In the genomic region with DNA sequence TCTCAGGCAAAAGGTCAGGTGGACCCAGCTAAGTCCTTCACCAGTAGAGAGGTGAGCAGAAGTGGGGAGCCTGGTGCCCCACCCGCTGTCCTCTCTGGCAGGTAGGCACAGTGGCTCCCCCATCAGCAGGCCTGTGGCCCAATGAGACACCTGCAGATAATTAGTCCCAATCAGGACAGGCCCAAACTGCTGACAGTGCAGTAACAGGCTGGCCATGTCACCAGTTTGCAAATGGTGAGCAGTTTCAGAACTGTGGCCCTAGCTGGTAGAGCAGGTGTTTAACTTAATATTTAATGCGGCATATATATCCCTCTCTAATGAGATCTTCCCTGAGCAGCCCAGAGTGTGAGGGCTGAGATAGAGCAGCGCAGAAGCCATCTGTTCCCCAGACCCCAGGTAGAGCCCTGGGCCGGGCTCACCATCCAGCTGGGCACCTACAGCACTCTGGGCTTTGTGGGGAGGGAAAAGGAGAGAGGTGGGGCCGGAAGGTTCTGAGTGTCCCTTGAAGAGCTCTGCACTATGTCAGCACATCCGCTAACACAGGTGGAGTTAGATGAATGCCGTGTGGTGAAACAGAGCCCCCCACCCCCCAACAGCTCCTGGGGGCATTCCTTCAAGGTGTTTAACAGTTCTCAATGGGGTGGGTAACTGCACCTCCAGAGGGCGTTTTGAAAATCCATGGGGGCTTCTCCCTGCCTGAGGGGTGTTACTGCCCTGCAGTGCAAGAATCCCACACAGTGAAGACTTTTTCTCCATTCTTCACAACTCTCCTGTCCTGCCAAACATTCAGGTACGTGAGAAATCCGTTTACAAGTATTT, we compare ENCODE assay signal across 18 cellular contexts.
DNase-seq lines count a peak whose midpoint lies in the region; ATAC-seq and TF ChIP-seq lines count a peak whose summit lies in the region.
"Had no signal": no experiment of that assay in that cellular context is flagged by ENCODE, and none has a peak within 500 bp of the region (broad histone marks: within the 10 kb centered on the region; RNA-seq: fewer than 3 reads in every experiment).

No MANE protein-coding gene starts in this region.

- intact Hi-C loops in IMR-90 (cut with micrococcal nuclease) (no loop called here), Right ventricle myocardium superior (cut with DNase I) (no loop called here)

- in situ Hi-C loops in IMR-90 (cut with MboI; ENCODE audit: low sequenced_read_pairs), result no loop called here

- H2AK5ac ChIP-seq in IMR-90 (ENCODE audit: low read depth, low read length), result no peak overlapping the region

- no peaks in the 10 kb centered on the region for H3K27me3 ChIP-seq in DOHH2 (ENCODE audit: control insufficient read depth, low read length)
- H3K27me3 ChIP-seq in IMR-90 (ENCODE audit: control insufficient read depth, insufficient read depth, low read length), result peaks cover 15% of the 10 kb centered on the region

- H3K4me2 ChIP-seq in DOHH2 (ENCODE audit: low read length) (no peak overlapping the region), IMR-90 (ENCODE audit: low read depth, low read length) (no peak overlapping the region)

- H2BK20ac ChIP-seq in IMR-90 (ENCODE audit: low read depth, low read length), result no peak overlapping the region

- DNase-seq in IMR-90 (no peak), WTC11 (ENCODE audit: low spot score) (peak; percentile 46), nephron progenitor cell (no peak), NCI-H526 treated with DMSO at 0.1 percent for 48 hours (lab: John Stamatoyannopoulos, UW) (no peak), Right ventricle myocardium superior (no peak)
- DNase-seq in activated CD8-positive, alpha-beta memory T cell treated with anti-CD3 and anti-CD28 coated beads, Interleukin-2, amount 50 U/mL, for 48 hours, result no peak
- DNase-seq: activated CD8-positive, alpha-beta memory T cell treated with anti-CD3 and anti-CD28 coated beads for 24 hours; activated effector memory CD4-positive, alpha-beta T cell treated with Interleukin-2 at 50 U/mL for 16 hours; CD4-positive, CD25-positive, alpha-beta regulatory T cell; dermis blood vessel endothelial cell; GOT3; naive thymus-derived CD8-positive, alpha-beta T cell; stimulated activated CD4-positive, alpha-beta T cell treated with anti-CD3 and anti-CD28 coated beads, Interleukin-1b, Interleukin-23, amount 100 ng/mL, for 48 hours had no signal

- no peak overlapping the region for H3K4me3 Mint-ChIP-seq in WTC11
- H3K4me3 Mint-ChIP-seq in nephron progenitor cell, result no peak overlapping the region
- H3K4me3 Mint-ChIP-seq: CD4-positive, CD25-positive, alpha-beta regulatory T cell; naive thymus-derived CD8-positive, alpha-beta T cell had no signal

- no peak overlapping the region for H3K18ac ChIP-seq in IMR-90 (ENCODE audit: low read depth, low read length)

- H4K91ac ChIP-seq in IMR-90 (ENCODE audit: insufficient read depth, low read depth, low read length), result no peak overlapping the region

- no peak overlapping the region for H2BK120ac ChIP-seq in IMR-90 (ENCODE audit: low read depth, low read length)

- CTCF ChIA-PET in IMR-90 (lab: Yijun Ruan, JAX) (no interaction called here), WTC11 (lab: Charles Lee) (interaction anchor here (0.5 to 4.7 kb wide), 25 partner anchors 9 to 498 kb away, joined by 3 to 19 read pairs (median 4); no protein-coding TSS in a partner anchor)

- H3F3A ChIP-seq in DOHH2 (ENCODE audit: control insufficient read depth, insufficient read depth), result peaks cover 13% of the 10 kb centered on the region

- H3K4me1 ChIP-seq in DOHH2 (ENCODE audit: control insufficient read depth, low read length) (no peaks in the 10 kb centered on the region), IMR-90 (ENCODE audit: control insufficient read depth, insufficient read depth, low read length) (no peaks in the 10 kb centered on the region)

- H3K9me2 ChIP-seq in DOHH2 (replicated peaks; ENCODE audit: control insufficient read depth, low read length), result no peaks in the 10 kb centered on the region

- peaks cover 80% of the 10 kb centered on the region for H3K36me3 ChIP-seq in DOHH2 (ENCODE audit: control insufficient read depth, low read length)
- no peaks in the 10 kb centered on the region for H3K36me3 ChIP-seq in IMR-90 (ENCODE audit: control insufficient read depth, insufficient read depth, low read length)
- H3K36me3 ChIP-seq: thoracic aorta had no signal

- no peak overlapping the region for H3K56ac ChIP-seq in IMR-90 (ENCODE audit: extremely low read depth, insufficient read depth, low read length)

- H3K4ac ChIP-seq in IMR-90 (ENCODE audit: low read depth, low read length), result no peak overlapping the region

- H3K9me3 Mint-ChIP-seq in WTC11 (peaks cover 7% of the 10 kb centered on the region), nephron progenitor cell (peaks cover 12% of the 10 kb centered on the region)
- H3K9me3 Mint-ChIP-seq: CD4-positive, CD25-positive, alpha-beta regulatory T cell; naive thymus-derived CD8-positive, alpha-beta T cell had no signal

- H3K4me1 Mint-ChIP-seq in WTC11, result peaks cover 8% of the 10 kb centered on the region
- H3K4me1 Mint-ChIP-seq in nephron progenitor cell, result no peaks in the 10 kb centered on the region
- H3K4me1 Mint-ChIP-seq: naive thymus-derived CD8-positive, alpha-beta T cell had no signal

- H3K9ac ChIP-seq in IMR-90 (ENCODE audit: low read depth, low read length), result no peak overlapping the region

- no peak for TF ChIP-seq POLR2A in IMR-90 (IDR thresholded peaks at IDR 0.05; ENCODE audit: low read depth, low read length)

- TF ChIP-seq CTCF in DOHH2 (IDR thresholded peaks at IDR 0.05; ENCODE audit: low read depth, low read length, poor library complexity, severe bottlenecking), result peak; percentile 49
- no peak; the same call in 1 of the 2 replicates for TF ChIP-seq CTCF in IMR-90 (conservative IDR thresholded peaks at IDR 0.05; ENCODE audit: low read depth, low read length)
- TF ChIP-seq CTCF in WTC11 (IDR thresholded peaks at IDR 0.05), result no peak
- peak; percentile 20 for TF ChIP-seq CTCF in nephron progenitor cell (IDR thresholded peaks at IDR 0.05)

- H4K5ac ChIP-seq in IMR-90 (ENCODE audit: low read depth, low read length), result no peak overlapping the region

- H3K23ac ChIP-seq in IMR-90 (ENCODE audit: low read depth, low read length), result no peak overlapping the region

- BruUV-seq in IMR-90 (replicated peaks; lab: Mats Ljungman, UMichigan), result no TSS peak

- H3K36me3 Mint-ChIP-seq in WTC11 (no peaks in the 10 kb centered on the region), nephron progenitor cell (ENCODE audit: low read depth) (no peaks in the 10 kb centered on the region)
- H3K36me3 Mint-ChIP-seq: CD4-positive, CD25-positive, alpha-beta regulatory T cell; naive thymus-derived CD8-positive, alpha-beta T cell had no signal

- H4K20me1 ChIP-seq in DOHH2 (ENCODE audit: control insufficient read depth, insufficient read depth, low read depth, low read length) (peaks cover 27% of the 10 kb centered on the region; the same call in 1 of the 2 replicates), IMR-90 (ENCODE audit: insufficient read depth, low read length) (no peaks in the 10 kb centered on the region)

- dilution Hi-C loops in IMR-90 (cut with HindIII; ENCODE audit: low sequenced_read_pairs, unreplicated experiment), result no loop called here

- peaks cover 74% of the 10 kb centered on the region for H3K79me2 ChIP-seq in DOHH2 (ENCODE audit: control insufficient read depth, low read length)

- H2AFZ ChIP-seq in IMR-90 (replicated peaks; ENCODE audit: low read length, poor library complexity), result no peak overlapping the region

- H2AK9ac ChIP-seq in IMR-90 (replicated peaks; ENCODE audit: low read depth, low read length, poor library complexity), result no peak overlapping the region

- WGBS in IMR-90 (ENCODE audit: extremely low coverage in 2 of 2, insufficient read length in 1 of 2), 2 experiments, result no CpG with 5 or more reads among the region's 10 CpGs

- H3K4me3 ChIP-seq in DOHH2 (ENCODE audit: low read length) (no peak overlapping the region), IMR-90 (ENCODE audit: insufficient read depth, low read depth, low read length) (no peak overlapping the region)
- H3K4me3 ChIP-seq: SK-N-MC, thoracic aorta had no signal

- H3K14ac ChIP-seq in IMR-90 (replicated peaks; ENCODE audit: low read depth, low read length), result no peak overlapping the region

- POLR2A ChIA-PET in IMR-90 (lab: Charles Lee; ENCODE audit: unreplicated experiment), result no interaction called here
- POLR2A ChIA-PET in WTC11 (lab: Charles Lee), result no interaction called here

- H4K8ac ChIP-seq in IMR-90 (ENCODE audit: low read depth in 2 of 2, low read length in 2 of 2), result no peak overlapping the region

- no peak overlapping the region for H2BK15ac ChIP-seq in IMR-90 (ENCODE audit: low read depth, low read length)

- no peak overlapping the region for H2BK5ac ChIP-seq in IMR-90 (ENCODE audit: low read depth, low read length, poor library complexity, severe bottlenecking)

- H3K27ac ChIP-seq in DOHH2 (ENCODE audit: low read depth, low read length) (no peak overlapping the region), IMR-90 (ENCODE audit: insufficient read depth, low read length) (no peak overlapping the region)
- H3K27ac ChIP-seq: SK-N-MC, thoracic aorta, VCaP had no signal

- ATAC-seq in IMR-90 (ENCODE audit: low read depth) (no peak), WTC11 (peak; percentile 88), GM19328 (IDR thresholded peaks at IDR 0.05; ENCODE audit: unreplicated experiment) (no peak), Right ventricle myocardium superior (ENCODE audit: poor library complexity) (no peak)
- ATAC-seq: naive thymus-derived CD8-positive, alpha-beta T cell had no signal

- no peak for TF ChIP-seq RAD21 in IMR-90 (IDR thresholded peaks at IDR 0.05; ENCODE audit: low read length)

- no peaks in the 10 kb centered on the region for H3K79me1 ChIP-seq in IMR-90 (ENCODE audit: low read depth in 1 of 2, low read length in 2 of 2)

- H3K9me3 ChIP-seq in DOHH2 (ENCODE audit: control insufficient read depth, insufficient read depth, low read length) (no peaks in the 10 kb centered on the region), IMR-90 (ENCODE audit: control insufficient read depth, insufficient read depth, low read length) (no peaks in the 10 kb centered on the region)
- H3K9me3 ChIP-seq: thoracic aorta had no signal

- no peak overlapping the region for H3K27ac Mint-ChIP-seq in WTC11
- H3K27ac Mint-ChIP-seq in nephron progenitor cell, result no peak overlapping the region
- H3K27ac Mint-ChIP-seq: CD4-positive, CD25-positive, alpha-beta regulatory T cell; naive thymus-derived CD8-positive, alpha-beta T cell had no signal

- H3K9me1 ChIP-seq in IMR-90 (ENCODE audit: insufficient read depth, low read length), result no peaks in the 10 kb centered on the region

- H3K27me3 Mint-ChIP-seq in WTC11 (ENCODE audit: low read depth) (no peaks in the 10 kb centered on the region), nephron progenitor cell (ENCODE audit: low read depth, poor library complexity) (peaks cover 31% of the 10 kb centered on the region)

TF ChIP-seq in IMR-90, 13 proteins besides CTCF, POLR2A, EP300 and RAD21:
- peak; percentile 88 for TF ChIP-seq MAFK (IDR thresholded peaks at IDR 0.05; ENCODE audit: low read depth, low read length)
- no peak for TF ChIP-seq SMC3 (IDR thresholded peaks at IDR 0.05; ENCODE audit: low read depth, low read length)

Comparison
In these comparisons a context has a peak if more than half of its experiments do, and no peak if none do; other contexts are left out.
1. CTCF ChIP-seq: peak in DOHH2 (single experiment) and nephron progenitor cell (single experiment); none in IMR-90 (single experiment) and WTC11 (single experiment).